In the genomic region with DNA sequence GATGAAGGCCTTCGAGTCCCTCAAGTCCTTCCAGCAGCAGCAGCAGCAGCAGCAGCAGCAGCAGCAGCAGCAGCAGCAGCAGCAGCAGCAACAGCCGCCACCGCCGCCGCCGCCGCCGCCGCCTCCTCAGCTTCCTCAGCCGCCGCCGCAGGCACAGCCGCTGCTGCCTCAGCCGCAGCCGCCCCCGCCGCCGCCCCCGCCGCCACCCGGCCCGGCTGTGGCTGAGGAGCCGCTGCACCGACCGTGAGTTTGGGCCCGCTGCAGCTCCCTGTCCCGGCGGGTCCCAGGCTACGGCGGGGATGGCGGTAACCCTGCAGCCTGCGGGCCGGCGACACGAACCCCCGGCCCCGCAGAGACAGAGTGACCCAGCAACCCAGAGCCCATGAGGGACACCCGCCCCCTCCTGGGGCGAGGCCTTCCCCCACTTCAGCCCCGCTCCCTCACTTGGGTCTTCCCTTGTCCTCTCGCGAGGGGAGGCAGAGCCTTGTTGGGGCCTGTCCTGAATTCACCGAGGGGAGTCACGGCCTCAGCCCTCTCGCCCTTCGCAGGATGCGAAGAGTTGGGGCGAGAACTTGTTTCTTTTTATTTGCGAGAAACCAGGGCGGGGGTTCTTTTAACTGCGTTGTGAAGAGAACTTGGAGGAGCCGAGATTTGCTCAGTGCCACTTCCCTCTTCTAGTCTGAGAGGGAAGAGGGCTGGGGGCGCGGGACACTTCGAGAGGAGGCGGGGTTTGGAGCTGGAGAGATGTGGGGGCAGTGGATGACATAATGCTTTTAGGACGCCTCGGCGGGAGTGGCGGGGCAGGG, we compare ENCODE assay signal across 1 cellular context.
TF ChIP-seq lines count a peak whose summit lies in the region.

No MANE protein-coding gene starts in this region.

TF ChIP-seq in HepG2, 621 proteins besides CTCF, POLR2A, EP300 and RAD21 (continued from another document and continues in another):
- TF ChIP-seq, protein P1, sequence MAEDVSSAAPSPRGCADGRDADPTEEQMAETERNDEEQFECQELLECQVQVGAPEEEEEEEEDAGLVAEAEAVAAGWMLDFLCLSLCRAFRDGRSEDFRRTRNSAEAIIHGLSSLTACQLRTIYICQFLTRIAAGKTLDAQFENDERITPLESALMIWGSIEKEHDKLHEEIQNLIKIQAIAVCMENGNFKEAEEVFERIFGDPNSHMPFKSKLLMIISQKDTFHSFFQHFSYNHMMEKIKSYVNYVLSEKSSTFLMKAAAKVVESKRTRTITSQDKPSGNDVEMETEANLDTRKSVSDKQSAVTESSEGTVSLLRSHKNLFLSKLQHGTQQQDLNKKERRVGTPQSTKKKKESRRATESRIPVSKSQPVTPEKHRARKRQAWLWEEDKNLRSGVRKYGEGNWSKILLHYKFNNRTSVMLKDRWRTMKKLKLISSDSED (CRISPR knock-in tag; IDR thresholded peaks at IDR 0.05): no peak
- TF ChIP-seq MBD4 (IDR thresholded peaks at IDR 0.05; ENCODE audit: borderline replicate concordance, low read length) (no peak), NR1H2 (CRISPR knock-in tag; IDR thresholded peaks at IDR 0.05; ENCODE audit: borderline replicate concordance, low read depth) (no peak), KDM1A (CRISPR knock-in tag; IDR thresholded peaks at IDR 0.05) (no peak), ZNF354B (CRISPR knock-in tag; IDR thresholded peaks at IDR 0.05) (no peak), ZBTB1 (CRISPR knock-in tag; IDR thresholded peaks at IDR 0.05; ENCODE audit: borderline replicate concordance) (no peak), ZNF660 (CRISPR knock-in tag; IDR thresholded peaks at IDR 0.05; ENCODE audit: borderline replicate concordance, low read depth) (no peak), ZNF235 (CRISPR knock-in tag; IDR thresholded peaks at IDR 0.05; ENCODE audit: borderline replicate concordance) (no peak), ZNF33B (CRISPR knock-in tag; IDR thresholded peaks at IDR 0.05) (no peak), REL (CRISPR knock-in tag; conservative IDR thresholded peaks at IDR 0.05) (no peak), PRMT3 (CRISPR knock-in tag; IDR thresholded peaks at IDR 0.05; ENCODE audit: borderline replicate concordance, low read depth) (no peak), ZNF543 (CRISPR knock-in tag; IDR thresholded peaks at IDR 0.05) (peak; percentile 22; the same call in 1 of the 2 replicates), JUNB (CRISPR knock-in tag; IDR thresholded peaks at IDR 0.05; ENCODE audit: borderline replicate concordance) (no peak), MIXL1 (CRISPR knock-in tag; IDR thresholded peaks at IDR 0.05) (no peak), ZMYM4 (CRISPR knock-in tag; IDR thresholded peaks at IDR 0.05) (peak; percentile 38; the same call in 1 of the 2 replicates), ELF1 (CRISPR knock-in tag; IDR thresholded peaks at IDR 0.05) (no peak; the same call in 1 of the 2 replicates), ZNF883 (CRISPR knock-in tag; IDR thresholded peaks at IDR 0.05; ENCODE audit: not compliant biosample characterization) (peak; percentile 45), JUND (CRISPR knock-in tag; IDR thresholded peaks at IDR 0.05) (0 out of 2 replicates have a peak, but pooled peaks have one; percentile 37), DMAP1 (CRISPR knock-in tag; IDR thresholded peaks at IDR 0.05) (peak; percentile 54; the same call in 1 of the 2 replicates), ZFX (CRISPR knock-in tag; IDR thresholded peaks at IDR 0.05; ENCODE audit: low read depth) (peak; percentile 69; the same call in 1 of the 2 replicates), KLF16 (CRISPR knock-in tag; IDR thresholded peaks at IDR 0.05) (peak in 1 of 2 experiments; percentile 21; a peak in 1 of 4 replicates), ZNF101 (CRISPR knock-in tag; IDR thresholded peaks at IDR 0.05; ENCODE audit: borderline replicate concordance, low read depth) (no peak), NCOA1 (CRISPR knock-in tag; IDR thresholded peaks at IDR 0.05) (no peak), ARNTL (CRISPR knock-in tag; IDR thresholded peaks at IDR 0.05) (no peak), ZSCAN30 (CRISPR knock-in tag; IDR thresholded peaks at IDR 0.05) (no peak), ZFP36 (IDR thresholded peaks at IDR 0.05; ENCODE audit: borderline replicate concordance, low read depth, low read length, partially characterized antibody) (no peak), ISX (CRISPR knock-in tag; conservative IDR thresholded peaks at IDR 0.05) (no peak), PHF8 (CRISPR knock-in tag; IDR thresholded peaks at IDR 0.05) (peak; percentile 57), CENPT (CRISPR knock-in tag; IDR thresholded peaks at IDR 0.05; ENCODE audit: low read depth) (no peak), XRCC5 (optimal IDR thresholded peaks at IDR 0.05; ENCODE audit: low read length) (no peak)
- TF ChIP-seq, protein P2, sequence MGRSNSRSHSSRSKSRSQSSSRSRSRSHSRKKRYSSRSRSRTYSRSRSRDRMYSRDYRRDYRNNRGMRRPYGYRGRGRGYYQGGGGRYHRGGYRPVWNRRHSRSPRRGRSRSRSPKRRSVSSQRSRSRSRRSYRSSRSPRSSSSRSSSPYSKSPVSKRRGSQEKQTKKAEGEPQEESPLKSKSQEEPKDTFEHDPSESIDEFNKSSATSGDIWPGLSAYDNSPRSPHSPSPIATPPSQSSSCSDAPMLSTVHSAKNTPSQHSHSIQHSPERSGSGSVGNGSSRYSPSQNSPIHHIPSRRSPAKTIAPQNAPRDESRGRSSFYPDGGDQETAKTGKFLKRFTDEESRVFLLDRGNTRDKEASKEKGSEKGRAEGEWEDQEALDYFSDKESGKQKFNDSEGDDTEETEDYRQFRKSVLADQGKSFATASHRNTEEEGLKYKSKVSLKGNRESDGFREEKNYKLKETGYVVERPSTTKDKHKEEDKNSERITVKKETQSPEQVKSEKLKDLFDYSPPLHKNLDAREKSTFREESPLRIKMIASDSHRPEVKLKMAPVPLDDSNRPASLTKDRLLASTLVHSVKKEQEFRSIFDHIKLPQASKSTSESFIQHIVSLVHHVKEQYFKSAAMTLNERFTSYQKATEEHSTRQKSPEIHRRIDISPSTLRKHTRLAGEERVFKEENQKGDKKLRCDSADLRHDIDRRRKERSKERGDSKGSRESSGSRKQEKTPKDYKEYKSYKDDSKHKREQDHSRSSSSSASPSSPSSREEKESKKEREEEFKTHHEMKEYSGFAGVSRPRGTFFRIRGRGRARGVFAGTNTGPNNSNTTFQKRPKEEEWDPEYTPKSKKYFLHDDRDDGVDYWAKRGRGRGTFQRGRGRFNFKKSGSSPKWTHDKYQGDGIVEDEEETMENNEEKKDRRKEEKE (IDR thresholded peaks at IDR 0.05): no peak
- TF ChIP-seq, protein P3, sequence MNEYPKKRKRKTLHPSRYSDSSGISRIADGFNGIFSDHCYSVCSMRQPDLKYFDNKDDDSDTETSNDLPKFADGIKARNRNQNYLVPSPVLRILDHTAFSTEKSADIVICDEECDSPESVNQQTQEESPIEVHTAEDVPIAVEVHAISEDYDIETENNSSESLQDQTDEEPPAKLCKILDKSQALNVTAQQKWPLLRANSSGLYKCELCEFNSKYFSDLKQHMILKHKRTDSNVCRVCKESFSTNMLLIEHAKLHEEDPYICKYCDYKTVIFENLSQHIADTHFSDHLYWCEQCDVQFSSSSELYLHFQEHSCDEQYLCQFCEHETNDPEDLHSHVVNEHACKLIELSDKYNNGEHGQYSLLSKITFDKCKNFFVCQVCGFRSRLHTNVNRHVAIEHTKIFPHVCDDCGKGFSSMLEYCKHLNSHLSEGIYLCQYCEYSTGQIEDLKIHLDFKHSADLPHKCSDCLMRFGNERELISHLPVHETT (CRISPR knock-in tag; conservative IDR thresholded peaks at IDR 0.05): no peak
- TF ChIP-seq, protein P4, sequence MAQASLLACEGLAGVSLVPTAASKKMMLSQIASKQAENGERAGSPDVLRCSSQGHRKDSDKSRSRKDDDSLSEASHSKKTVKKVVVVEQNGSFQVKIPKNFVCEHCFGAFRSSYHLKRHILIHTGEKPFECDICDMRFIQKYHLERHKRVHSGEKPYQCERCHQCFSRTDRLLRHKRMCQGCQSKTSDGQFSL (CRISPR knock-in tag; IDR thresholded peaks at IDR 0.05): no peak
- TF ChIP-seq, protein P5, sequence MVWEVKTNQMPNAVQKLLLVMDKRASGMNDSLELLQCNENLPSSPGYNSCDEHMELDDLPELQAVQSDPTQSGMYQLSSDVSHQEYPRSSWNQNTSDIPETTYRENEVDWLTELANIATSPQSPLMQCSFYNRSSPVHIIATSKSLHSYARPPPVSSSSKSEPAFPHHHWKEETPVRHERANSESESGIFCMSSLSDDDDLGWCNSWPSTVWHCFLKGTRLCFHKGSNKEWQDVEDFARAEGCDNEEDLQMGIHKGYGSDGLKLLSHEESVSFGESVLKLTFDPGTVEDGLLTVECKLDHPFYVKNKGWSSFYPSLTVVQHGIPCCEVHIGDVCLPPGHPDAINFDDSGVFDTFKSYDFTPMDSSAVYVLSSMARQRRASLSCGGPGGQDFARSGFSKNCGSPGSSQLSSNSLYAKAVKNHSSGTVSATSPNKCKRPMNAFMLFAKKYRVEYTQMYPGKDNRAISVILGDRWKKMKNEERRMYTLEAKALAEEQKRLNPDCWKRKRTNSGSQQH (CRISPR knock-in tag; IDR thresholded peaks at IDR 0.05; ENCODE audit: low read depth): no peak
- TF ChIP-seq, protein P6, sequence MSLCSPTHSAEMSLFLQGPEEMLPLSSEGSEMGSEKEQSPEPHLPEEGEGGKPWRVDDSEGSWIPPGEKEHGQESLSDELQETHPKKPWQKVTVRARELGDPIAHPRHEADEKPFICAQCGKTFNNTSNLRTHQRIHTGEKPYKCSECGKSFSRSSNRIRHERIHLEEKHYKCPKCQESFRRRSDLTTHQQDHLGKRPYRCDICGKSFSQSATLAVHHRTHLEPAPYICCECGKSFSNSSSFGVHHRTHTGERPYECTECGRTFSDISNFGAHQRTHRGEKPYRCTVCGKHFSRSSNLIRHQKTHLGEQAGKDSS (CRISPR knock-in tag; IDR thresholded peaks at IDR 0.05; ENCODE audit: borderline replicate concordance, low read depth): 0 out of 2 replicates have a peak, but pooled peaks have one; percentile 33
- TF ChIP-seq, protein P7, sequence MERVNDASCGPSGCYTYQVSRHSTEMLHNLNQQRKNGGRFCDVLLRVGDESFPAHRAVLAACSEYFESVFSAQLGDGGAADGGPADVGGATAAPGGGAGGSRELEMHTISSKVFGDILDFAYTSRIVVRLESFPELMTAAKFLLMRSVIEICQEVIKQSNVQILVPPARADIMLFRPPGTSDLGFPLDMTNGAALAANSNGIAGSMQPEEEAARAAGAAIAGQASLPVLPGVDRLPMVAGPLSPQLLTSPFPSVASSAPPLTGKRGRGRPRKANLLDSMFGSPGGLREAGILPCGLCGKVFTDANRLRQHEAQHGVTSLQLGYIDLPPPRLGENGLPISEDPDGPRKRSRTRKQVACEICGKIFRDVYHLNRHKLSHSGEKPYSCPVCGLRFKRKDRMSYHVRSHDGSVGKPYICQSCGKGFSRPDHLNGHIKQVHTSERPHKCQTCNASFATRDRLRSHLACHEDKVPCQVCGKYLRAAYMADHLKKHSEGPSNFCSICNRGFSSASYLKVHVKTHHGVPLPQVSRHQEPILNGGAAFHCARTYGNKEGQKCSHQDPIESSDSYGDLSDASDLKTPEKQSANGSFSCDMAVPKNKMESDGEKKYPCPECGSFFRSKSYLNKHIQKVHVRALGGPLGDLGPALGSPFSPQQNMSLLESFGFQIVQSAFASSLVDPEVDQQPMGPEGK (CRISPR knock-in tag; IDR thresholded peaks at IDR 0.05): peak; percentile 53; the same call in 1 of the 2 replicates
- TF ChIP-seq, protein P8, sequence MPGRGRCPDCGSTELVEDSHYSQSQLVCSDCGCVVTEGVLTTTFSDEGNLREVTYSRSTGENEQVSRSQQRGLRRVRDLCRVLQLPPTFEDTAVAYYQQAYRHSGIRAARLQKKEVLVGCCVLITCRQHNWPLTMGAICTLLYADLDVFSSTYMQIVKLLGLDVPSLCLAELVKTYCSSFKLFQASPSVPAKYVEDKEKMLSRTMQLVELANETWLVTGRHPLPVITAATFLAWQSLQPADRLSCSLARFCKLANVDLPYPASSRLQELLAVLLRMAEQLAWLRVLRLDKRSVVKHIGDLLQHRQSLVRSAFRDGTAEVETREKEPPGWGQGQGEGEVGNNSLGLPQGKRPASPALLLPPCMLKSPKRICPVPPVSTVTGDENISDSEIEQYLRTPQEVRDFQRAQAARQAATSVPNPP (CRISPR knock-in tag; IDR thresholded peaks at IDR 0.05): no peak
- TF ChIP-seq, protein P9, sequence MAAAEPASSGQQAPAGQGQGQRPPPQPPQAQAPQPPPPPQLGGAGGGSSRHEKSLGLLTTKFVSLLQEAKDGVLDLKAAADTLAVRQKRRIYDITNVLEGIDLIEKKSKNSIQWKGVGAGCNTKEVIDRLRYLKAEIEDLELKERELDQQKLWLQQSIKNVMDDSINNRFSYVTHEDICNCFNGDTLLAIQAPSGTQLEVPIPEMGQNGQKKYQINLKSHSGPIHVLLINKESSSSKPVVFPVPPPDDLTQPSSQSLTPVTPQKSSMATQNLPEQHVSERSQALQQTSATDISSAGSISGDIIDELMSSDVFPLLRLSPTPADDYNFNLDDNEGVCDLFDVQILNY (CRISPR knock-in tag; conservative IDR thresholded peaks at IDR 0.05): 0 out of 2 replicates have a peak, but pooled peaks have one; percentile 46
- TF ChIP-seq, protein P10, sequence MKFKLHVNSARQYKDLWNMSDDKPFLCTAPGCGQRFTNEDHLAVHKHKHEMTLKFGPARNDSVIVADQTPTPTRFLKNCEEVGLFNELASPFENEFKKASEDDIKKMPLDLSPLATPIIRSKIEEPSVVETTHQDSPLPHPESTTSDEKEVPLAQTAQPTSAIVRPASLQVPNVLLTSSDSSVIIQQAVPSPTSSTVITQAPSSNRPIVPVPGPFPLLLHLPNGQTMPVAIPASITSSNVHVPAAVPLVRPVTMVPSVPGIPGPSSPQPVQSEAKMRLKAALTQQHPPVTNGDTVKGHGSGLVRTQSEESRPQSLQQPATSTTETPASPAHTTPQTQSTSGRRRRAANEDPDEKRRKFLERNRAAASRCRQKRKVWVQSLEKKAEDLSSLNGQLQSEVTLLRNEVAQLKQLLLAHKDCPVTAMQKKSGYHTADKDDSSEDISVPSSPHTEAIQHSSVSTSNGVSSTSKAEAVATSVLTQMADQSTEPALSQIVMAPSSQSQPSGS (CRISPR knock-in tag; IDR thresholded peaks at IDR 0.05): peak; percentile 68; the same call in 1 of the 2 replicates
- TF ChIP-seq, protein P11, sequence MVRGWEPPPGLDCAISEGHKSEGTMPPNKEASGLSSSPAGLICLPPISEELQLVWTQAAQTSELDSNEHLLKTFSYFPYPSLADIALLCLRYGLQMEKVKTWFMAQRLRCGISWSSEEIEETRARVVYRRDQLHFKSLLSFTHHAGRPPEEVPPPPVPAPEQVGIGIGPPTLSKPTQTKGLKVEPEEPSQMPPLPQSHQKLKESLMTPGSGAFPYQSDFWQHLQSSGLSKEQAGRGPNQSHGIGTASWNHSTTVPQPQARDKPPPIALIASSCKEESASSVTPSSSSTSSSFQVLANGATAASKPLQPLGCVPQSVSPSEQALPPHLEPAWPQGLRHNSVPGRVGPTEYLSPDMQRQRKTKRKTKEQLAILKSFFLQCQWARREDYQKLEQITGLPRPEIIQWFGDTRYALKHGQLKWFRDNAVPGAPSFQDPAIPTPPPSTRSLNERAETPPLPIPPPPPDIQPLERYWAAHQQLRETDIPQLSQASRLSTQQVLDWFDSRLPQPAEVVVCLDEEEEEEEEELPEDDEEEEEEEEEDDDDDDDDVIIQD (CRISPR knock-in tag; IDR thresholded peaks at IDR 0.05; ENCODE audit: low read depth): no peak
- TF ChIP-seq, protein P12, sequence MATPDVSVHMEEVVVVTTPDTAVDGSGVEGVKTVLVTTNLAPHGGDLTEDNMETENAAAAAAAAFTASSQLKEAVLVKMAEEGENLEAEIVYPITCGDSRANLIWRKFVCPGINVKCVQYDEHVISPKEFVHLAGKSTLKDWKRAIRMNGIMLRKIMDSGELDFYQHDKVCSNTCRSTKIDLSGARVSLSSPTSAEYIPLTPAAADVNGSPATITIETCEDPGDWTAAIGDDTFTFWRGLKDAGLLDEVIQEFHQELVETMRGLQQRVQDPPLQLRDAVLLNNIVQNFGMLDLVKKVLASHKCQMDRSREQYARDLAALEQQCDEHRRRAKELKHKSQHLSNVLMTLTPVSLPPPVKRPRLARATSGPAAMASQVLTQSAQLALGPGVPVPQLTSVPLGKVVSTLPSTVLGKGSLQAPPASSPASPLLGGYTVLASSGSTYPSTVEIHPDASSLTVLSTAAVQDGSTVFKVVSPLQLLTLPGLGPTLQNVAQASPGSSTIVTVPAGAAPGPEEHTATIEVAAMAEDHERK (CRISPR knock-in tag; IDR thresholded peaks at IDR 0.05; ENCODE audit: low read depth): no peak
